Comparison of ENCODE assay signal across 19 cellular contexts in genomic region chr2:171225989-171226388, GRCh38.
DNase-seq lines count a peak whose midpoint lies in the region; ATAC-seq, FAIRE-seq and TF ChIP-seq lines count a peak whose summit lies in the region.
"Had no signal": no experiment of that assay in that cellular context is flagged by ENCODE, and none has a peak within 500 bp of the region (broad histone marks: within the 10 kb centered on the region; RNA-seq: fewer than 3 reads in every experiment).

No MANE protein-coding gene starts in this region.

- POLR2A ChIA-PET in IMR-90 (lab: Charles Lee; ENCODE audit: unreplicated experiment) = no interaction called here

- no peak overlapping the region for H3K56ac ChIP-seq in IMR-90 (ENCODE audit: extremely low read depth, insufficient read depth, low read length)

- H4K91ac ChIP-seq in IMR-90 (ENCODE audit: insufficient read depth, low read depth, low read length) = no peak overlapping the region; the same call in 1 of the 2 replicates

- ATAC-seq in IMR-90 (ENCODE audit: low read depth) (no peak), HG03025 (IDR thresholded peaks at IDR 0.05; ENCODE audit: low FRiP score, unreplicated experiment) (no peak), GM18517 (IDR thresholded peaks at IDR 0.05; ENCODE audit: unreplicated experiment) (no peak)
- ATAC-seq: GM23338, Right ventricle myocardium inferior had no signal

- no peak overlapping the region for H3K18ac ChIP-seq in IMR-90 (ENCODE audit: low read depth, low read length)

- no peaks in the 10 kb centered on the region for H3K9me1 ChIP-seq in IMR-90 (ENCODE audit: insufficient read depth, low read length)

- H4K8ac ChIP-seq in IMR-90 (ENCODE audit: low read depth in 2 of 2, low read length in 2 of 2) = peak overlapping the region in 1 of 2 experiments; percentile 36; a peak in 1 of 4 replicates

- no peak overlapping the region for H2AK5ac ChIP-seq in IMR-90 (ENCODE audit: low read depth, low read length)

- H2BK120ac ChIP-seq in IMR-90 (ENCODE audit: low read depth, low read length) = peak overlapping the region; percentile 57; the same call in 1 of the 2 replicates

- no peaks in the 10 kb centered on the region for H3K9me3 ChIP-seq in IMR-90 (ENCODE audit: control insufficient read depth, insufficient read depth, low read length)
- no peaks in the 10 kb centered on the region; the same call in 1 of the 2 replicates for H3K9me3 ChIP-seq in SJSA1 (replicated peaks)
- no peaks in the 10 kb centered on the region for H3K9me3 ChIP-seq in smooth muscle cell (replicated peaks; ENCODE audit: low read depth)

- CTCF ChIA-PET in IMR-90 (lab: Yijun Ruan, JAX) = interaction anchor here (0.6 kb wide), 1 partner anchor 195 kb away, joined by 3 read pairs; no protein-coding TSS in a partner anchor

- in situ Hi-C loops in IMR-90 (cut with MboI; ENCODE audit: low sequenced_read_pairs) = no loop called here

- no peak for TF ChIP-seq POLR2A in GM12892 (IDR thresholded peaks at IDR 0.05; ENCODE audit: low read depth, low read length)
- TF ChIP-seq POLR2A in IMR-90 (IDR thresholded peaks at IDR 0.05; ENCODE audit: low read depth, low read length) = no peak

- no peaks in the 10 kb centered on the region for H3K79me1 ChIP-seq in IMR-90 (ENCODE audit: low read depth in 1 of 2, low read length in 2 of 2)

- no peak overlapping the region for H3K4me2 ChIP-seq in IMR-90 (ENCODE audit: low read depth, low read length)
- H3K4me2 ChIP-seq in smooth muscle cell = peak overlapping the region; percentile 60
- H3K4me2 ChIP-seq: GM23338 had no signal

- no peak overlapping the region for H3K27ac ChIP-seq in IMR-90 (ENCODE audit: insufficient read depth, low read length)
- H3K27ac ChIP-seq in SJSA1 = peak overlapping the region; percentile 25
- H3K27ac ChIP-seq in smooth muscle cell (ENCODE audit: low read depth) = no peak overlapping the region
- H3K27ac ChIP-seq in coronary artery = no peak overlapping the region
- H3K27ac ChIP-seq: SJCRH30 had no signal

- peak; percentile 42 for FAIRE-seq in GM12892 (lab: Jason Lieb, UNC)

- dilution Hi-C loops in IMR-90 (cut with HindIII; ENCODE audit: low sequenced_read_pairs, unreplicated experiment) = no loop called here

- intact Hi-C loops in IMR-90 (cut with micrococcal nuclease) = no loop called here

- H2AFZ ChIP-seq in IMR-90 (replicated peaks; ENCODE audit: low read length, poor library complexity) (no peak overlapping the region), smooth muscle cell (ENCODE audit: low read depth) (no peak overlapping the region)
- H2AFZ ChIP-seq: GM23338 had no signal

- H3K4me1 ChIP-seq in IMR-90 (ENCODE audit: control insufficient read depth, insufficient read depth, low read length) (no peaks in the 10 kb centered on the region; the same call in 1 of the 2 replicates), SJSA1 (replicated peaks) (peaks cover 35% of the 10 kb centered on the region), smooth muscle cell (ENCODE audit: low read depth) (no peaks in the 10 kb centered on the region)

- H3K14ac ChIP-seq in IMR-90 (replicated peaks; ENCODE audit: low read depth, low read length) = no peak overlapping the region

- H2BK15ac ChIP-seq in IMR-90 (ENCODE audit: low read depth, low read length) = no peak overlapping the region

- no peaks in the 10 kb centered on the region for H3K79me2 ChIP-seq in smooth muscle cell (ENCODE audit: low read depth)

- H3K4ac ChIP-seq in IMR-90 (ENCODE audit: low read depth, low read length) = peak overlapping the region; percentile 21; the same call in 1 of the 2 replicates

- peak overlapping the region; percentile 57; the same call in 1 of the 2 replicates for H2BK20ac ChIP-seq in IMR-90 (ENCODE audit: low read depth, low read length)

- no peak overlapping the region for H2AK9ac ChIP-seq in IMR-90 (replicated peaks; ENCODE audit: low read depth, low read length, poor library complexity)

- H3K27me3 ChIP-seq in IMR-90 (ENCODE audit: control insufficient read depth, insufficient read depth, low read length) (no peaks in the 10 kb centered on the region), SJSA1 (replicated peaks) (no peaks in the 10 kb centered on the region), smooth muscle cell (ENCODE audit: low read depth) (no peaks in the 10 kb centered on the region)
- H3K27me3 ChIP-seq: SJCRH30 had no signal

- H2BK5ac ChIP-seq in IMR-90 (ENCODE audit: low read depth, low read length, poor library complexity, severe bottlenecking) = no peak overlapping the region

- H4K20me1 ChIP-seq in IMR-90 (ENCODE audit: insufficient read depth, low read length) (no peaks in the 10 kb centered on the region), smooth muscle cell (ENCODE audit: low read depth) (no peaks in the 10 kb centered on the region)

- no peak overlapping the region for H4K5ac ChIP-seq in IMR-90 (ENCODE audit: low read depth, low read length)

- H3K23ac ChIP-seq in IMR-90 (ENCODE audit: low read depth, low read length) = no peak overlapping the region

- TF ChIP-seq RAD21 in IMR-90 (IDR thresholded peaks at IDR 0.05; ENCODE audit: low read length) = no peak

- BruUV-seq in IMR-90 (replicated peaks; lab: Mats Ljungman, UMichigan) = no TSS peak

- H3K36me3 ChIP-seq in IMR-90 (ENCODE audit: control insufficient read depth, insufficient read depth, low read length) (no peaks in the 10 kb centered on the region), SJSA1 (no peaks in the 10 kb centered on the region), smooth muscle cell (ENCODE audit: low read depth) (no peaks in the 10 kb centered on the region)
- H3K36me3 ChIP-seq: SJCRH30 had no signal

- WGBS in IMR-90 (ENCODE audit: extremely low coverage in 2 of 2, insufficient read length in 1 of 2), 2 experiments = no CpG with 5 or more reads among the region's 1 CpG
- WGBS in smooth muscle cell (ENCODE audit: low lambda C conversion rate) = 91% methylated on average over 1 of the region's 1 CpG

- H3F3A ChIP-seq in smooth muscle cell (ENCODE audit: low read depth) = peaks cover 5% of the 10 kb centered on the region

- TF ChIP-seq CTCF in IMR-90 (conservative IDR thresholded peaks at IDR 0.05; ENCODE audit: low read depth, low read length) (no peak), smooth muscle cell (IDR thresholded peaks at IDR 0.05; ENCODE audit: borderline replicate concordance, insufficient read depth, poor library complexity, severe bottlenecking) (no peak), coronary artery (IDR thresholded peaks at IDR 0.05) (no peak)

- DNase-seq in GM12892 (ENCODE audit: insufficient read length) (no peak), IMR-90 (no peak), SJSA1 (ENCODE audit: low read depth in 1 of 2, low spot score in 2 of 2) (no peak), smooth muscle cell (lab: John Stamatoyannopoulos, UW; ENCODE audit: unreplicated experiment) (no peak), activated gamma-delta T cell (lab: John Stamatoyannopoulos, UW) (no peak), coronary artery (ENCODE audit: low spot score) (no peak)
- DNase-seq: DMS79 treated with DMSO at 0.1 percent for 48 hours, GF-D8, H9, KG1, MM.1S, NCI-H1417, NCI-H2029 treated with DMSO at 0.1 percent for 48 hours, NCI-H526 treated with DMSO at 0.1 percent for 48 hours had no signal

- H3K4me3 ChIP-seq in IMR-90 (ENCODE audit: insufficient read depth, low read depth, low read length) = no peak overlapping the region
- H3K4me3 ChIP-seq in SJSA1 = no peak overlapping the region
- H3K4me3 ChIP-seq in smooth muscle cell = no peak overlapping the region
- H3K4me3 ChIP-seq in coronary artery = no peak overlapping the region
- H3K4me3 ChIP-seq: GM23338, SJCRH30 had no signal

- H3K9ac ChIP-seq in IMR-90 (ENCODE audit: low read depth, low read length) (no peak overlapping the region), smooth muscle cell (ENCODE audit: low read depth) (no peak overlapping the region)

TF ChIP-seq in IMR-90, 13 proteins besides CTCF, POLR2A, EP300 and RAD21:
- TF ChIP-seq SMC3 (IDR thresholded peaks at IDR 0.05; ENCODE audit: low read depth, low read length) (no peak), BHLHE40 (IDR thresholded peaks at IDR 0.05; ENCODE audit: low read depth, low read length) (no peak), RCOR1 (IDR thresholded peaks at IDR 0.05; ENCODE audit: insufficient replicate concordance, low read length) (no peak), MAZ (IDR thresholded peaks at IDR 0.05; ENCODE audit: borderline replicate concordance, low read depth, low read length) (no peak), CHD1 (IDR thresholded peaks at IDR 0.05; ENCODE audit: low read depth, low read length) (no peak), USF2 (IDR thresholded peaks at IDR 0.05; ENCODE audit: low read depth, low read length) (no peak), NFE2L2 (IDR thresholded peaks at IDR 0.05; ENCODE audit: low read depth, low read length) (no peak), FOS (IDR thresholded peaks at IDR 0.05; ENCODE audit: low read depth, low read length) (no peak), MXI1 (IDR thresholded peaks at IDR 0.05; ENCODE audit: borderline replicate concordance, low read depth, low read length) (no peak), MAFK (IDR thresholded peaks at IDR 0.05; ENCODE audit: low read depth, low read length) (no peak), ELK1 (IDR thresholded peaks at IDR 0.05; ENCODE audit: borderline replicate concordance, low read depth, low read length) (no peak), CEBPB (IDR thresholded peaks at IDR 0.05; ENCODE audit: low read depth, low read length) (no peak), RFX5 (IDR thresholded peaks at IDR 0.05; ENCODE audit: low read depth, low read length) (no peak)
TF ChIP-seq in IMR-90: peak in this region for 0.
